Comparison of ENCODE assay signal across 25 cellular contexts in the genomic region with DNA sequence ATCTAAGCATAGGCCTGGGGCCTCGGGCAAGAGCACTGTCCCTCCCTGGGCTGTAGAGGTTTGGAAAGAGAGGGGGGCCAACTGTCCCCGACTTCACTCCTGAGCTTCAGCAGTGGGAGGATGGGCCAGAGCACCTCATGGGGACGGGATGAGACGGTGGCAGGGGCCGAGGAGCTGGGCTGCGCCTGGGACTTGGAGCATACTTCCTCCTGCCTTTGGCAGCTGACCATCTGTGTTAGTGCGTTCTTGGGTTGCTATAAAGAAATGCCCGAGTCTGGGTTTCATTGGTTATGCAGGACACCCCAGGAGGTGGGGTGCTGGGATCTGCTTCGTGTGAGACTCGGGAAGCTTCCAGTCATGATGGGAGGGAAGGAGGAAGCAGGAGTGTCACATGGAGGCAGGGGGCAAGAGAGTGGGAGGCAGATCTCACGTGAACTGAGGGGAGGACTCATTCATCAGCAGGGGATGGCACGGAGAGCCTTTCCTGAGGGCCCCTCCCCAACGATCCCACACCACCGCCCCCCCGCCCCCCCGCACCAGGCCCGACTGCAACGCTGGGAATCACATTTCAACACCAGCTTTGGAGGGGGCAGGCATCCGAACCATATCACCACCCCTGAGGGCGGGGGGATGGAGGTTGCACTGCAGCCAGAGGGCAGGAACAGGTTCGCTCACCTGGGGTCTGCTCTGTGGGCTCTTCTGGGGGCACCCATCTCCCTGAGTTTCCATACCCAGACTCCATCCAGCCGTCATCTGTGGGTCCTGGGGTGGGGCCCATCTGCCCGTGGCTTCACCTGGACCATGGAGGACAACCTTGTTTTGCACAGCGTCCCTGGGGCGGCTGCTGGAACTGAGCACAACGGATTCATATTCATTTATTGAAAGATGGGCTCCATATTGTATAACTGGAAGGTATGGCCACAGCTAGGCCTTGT. TPM values are rescaled to one million over a fixed set of nuclear protein-coding genes. Genes with fewer than 3 reads are reported as not detected.
DNase-seq lines count a peak whose midpoint lies in the region; FAIRE-seq and TF ChIP-seq lines count a peak whose summit lies in the region.
"Had no signal": no experiment of that assay in that cellular context is flagged by ENCODE, and none has a peak within 500 bp of the region (broad histone marks: within the 10 kb centered on the region; RNA-seq: fewer than 3 reads in every experiment).

No MANE protein-coding gene starts in this region.

- H3K4ac ChIP-seq in H1 (replicated peaks; ENCODE audit: insufficient read length, low read depth, low read length): no peak overlapping the region

- H4K5ac ChIP-seq in H1 (ENCODE audit: insufficient read length, low read depth, low read length): no peak overlapping the region

- 0 out of 2 replicates have a peak overlapping the region, but pooled peaks have one; percentile 39 for H2AK5ac ChIP-seq in H1 (ENCODE audit: low read depth, low read length)

- TF ChIP-seq CTCF in H1 (IDR thresholded peaks at IDR 0.05; ENCODE audit: control extremely low read depth in 1 of 3, insufficient read depth in 1 of 3, low read depth in 1 of 3, low read length in 3 of 3) (no peak), neural progenitor cell (IDR thresholded peaks at IDR 0.05) (no peak)

- H2AFZ ChIP-seq in H1 (ENCODE audit: low read length) (no peak overlapping the region), neural progenitor cell (replicated peaks) (no peak overlapping the region)

- POLR2A ChIA-PET in activated CD4-positive, alpha-beta memory T cell treated with anti-CD3 and anti-CD28 coated beads for 36 hours (lab: Charles Lee): no interaction called here
- POLR2A ChIA-PET in activated CD4-positive, alpha-beta memory T cell treated with anti-CD3 and anti-CD28 coated beads, Interleukin-2, amount 10 ng/mL, durations not matched to agents 7 days and 5 days (lab: Charles Lee): no interaction called here
- POLR2A ChIA-PET in H1 (lab: Charles Lee; ENCODE audit: partially characterized antibody): no interaction called here

- TF ChIP-seq EP300 in H1 (IDR thresholded peaks at IDR 0.05; ENCODE audit: borderline replicate concordance in 1 of 2, low read depth in 2 of 2, low read length in 2 of 2): no peak

- H3K27ac ChIP-seq in BLaER1: peak overlapping the region; percentile 53
- no peak overlapping the region for H3K27ac ChIP-seq in H1 (ENCODE audit: low read depth, low read length)
- no peak overlapping the region for H3K27ac ChIP-seq in neural progenitor cell
- H3K27ac ChIP-seq: A549, SJSA1, vagina had no signal

- H3K18ac ChIP-seq in H1 (ENCODE audit: extremely low read depth, low read length): no peak overlapping the region; the same call in 1 of the 2 replicates

- H3K27me3 ChIP-seq in BLaER1 (no peaks in the 10 kb centered on the region), H1 (replicated peaks in 1 of 4; ENCODE audit: control insufficient read depth in 3 of 4, extremely low read depth in 1 of 4, insufficient read depth in 3 of 4, low read length in 3 of 4) (no peaks in the 10 kb centered on the region; a peak in 1 of 7 replicates), neural progenitor cell (no peaks in the 10 kb centered on the region)
- H3K27me3 ChIP-seq: SJSA1, vagina had no signal

- H3K4me1 ChIP-seq in BLaER1 (peaks cover 78% of the 10 kb centered on the region), H1 (replicated peaks in 1 of 4; ENCODE audit: control insufficient read depth in 3 of 4, insufficient read depth in 4 of 4, low read length in 3 of 4) (peaks cover 0 to 29% (median 12%) of the 10 kb centered on the region in 4 experiments; a peak in 4 of 7 replicates), neural progenitor cell (peaks cover 34% of the 10 kb centered on the region)
- H3K4me1 ChIP-seq: SJSA1, vagina had no signal

- H3K36me3 ChIP-seq in BLaER1 (no peaks in the 10 kb centered on the region; the same call in 1 of the 2 replicates), H1 (ENCODE audit: control insufficient read depth in 2 of 4, insufficient read depth in 4 of 4, low read length in 3 of 4) (no peaks in the 10 kb centered on the region), neural progenitor cell (no peaks in the 10 kb centered on the region)
- H3K36me3 ChIP-seq: SJSA1, vagina had no signal

- H3K27ac Mint-ChIP-seq in activated CD4-positive, alpha-beta memory T cell treated with anti-CD3 and anti-CD28 coated beads for 36 hours: no peak overlapping the region
- no peak overlapping the region for H3K27ac Mint-ChIP-seq in activated CD4-positive, alpha-beta memory T cell treated with anti-CD3 and anti-CD28 coated beads, Interleukin-2, amount 10 ng/mL, durations not matched to agents 7 days and 5 days
- H3K27ac Mint-ChIP-seq in neural progenitor cell: peak overlapping the region; percentile 96
- no peak overlapping the region for H3K27ac Mint-ChIP-seq in T-helper 2 cell treated with Interferon-gamma antibody and Interleukin-4, amounts not matched to agents 5 μg/mL and 100 μg/mL, for 36 hours
- H3K27ac Mint-ChIP-seq: activated T-helper 2 cell treated with anti-CD3 and anti-CD28 coated beads, Interferon-gamma antibody, Interleukin-2, Interleukin-4, amounts not matched to agents 10 μg/mL and 5 μg/mL and 100 μg/mL, durations not matched to agents 14 hours and 24 hours and 36 hours; CD4-positive, alpha-beta memory T cell; IgD-negative memory B cell; stimulated activated naive B cell treated with anti-CD40 and anti-IgM and Interleukin-4, amounts not matched to agents 10 μg/mL and 1 μg/mL and 100 μg/mL, for 72 hours had no signal

- DNase-seq in activated CD4-positive, alpha-beta memory T cell treated with anti-CD3 and anti-CD28 coated beads for 36 hours: peak; percentile 3
- DNase-seq in activated CD4-positive, alpha-beta memory T cell treated with anti-CD3 and anti-CD28 coated beads, Interleukin-2, amount 10 ng/mL, durations not matched to agents 7 days and 5 days: no peak
- peak in 1 of 2 experiments; percentile 41 for DNase-seq in H1 (ENCODE audit: low read depth in 1 of 2, low spot score in 2 of 2)
- no peak for DNase-seq in neural progenitor cell (ENCODE audit: low spot score)
- DNase-seq in NCI-H1048 (lab: John Stamatoyannopoulos, UW): no peak
- DNase-seq in T-helper 2 cell treated with Interferon-gamma antibody and Interleukin-4, amounts not matched to agents 5 μg/mL and 100 μg/mL, for 36 hours (ENCODE audit: low spot score): no peak
- no peak for DNase-seq in putamen (ENCODE audit: low spot score)
- DNase-seq: activated CD4-positive, alpha-beta T cell treated with anti-CD3 and anti-CD28 coated beads, Interleukin-2, amount 50 U/mL, for 48 hours; CD4-positive, alpha-beta memory T cell; dermis blood vessel endothelial cell; DMS79 treated with DMSO at 0.1 percent for 48 hours; MV-4-11; NCI-H2081 treated with DMSO at 0.1 percent for 48 hours; NCI-H524 treated with DMSO at 0.1 percent for 48 hours; stimulated activated naive B cell treated with anti-CD40 and anti-IgM and Interleukin-4, amounts not matched to agents 10 μg/mL and 1 μg/mL and 100 μg/mL, for 72 hours had no signal

- no peak overlapping the region for H3K14ac ChIP-seq in H1 (ENCODE audit: insufficient read length)

- no peak for TF ChIP-seq POLR2A in H1 (IDR thresholded peaks at IDR 0.05; ENCODE audit: control extremely low read depth in 1 of 2, low read depth in 2 of 2, low read length in 2 of 2)

- H3K36me3 Mint-ChIP-seq in activated CD4-positive, alpha-beta memory T cell treated with anti-CD3 and anti-CD28 coated beads for 36 hours: no peaks in the 10 kb centered on the region
- H3K36me3 Mint-ChIP-seq in activated CD4-positive, alpha-beta memory T cell treated with anti-CD3 and anti-CD28 coated beads, Interleukin-2, amount 10 ng/mL, durations not matched to agents 7 days and 5 days (ENCODE audit: low read depth): no peaks in the 10 kb centered on the region
- no peaks in the 10 kb centered on the region for H3K36me3 Mint-ChIP-seq in neural progenitor cell
- H3K36me3 Mint-ChIP-seq in T-helper 2 cell treated with Interferon-gamma antibody and Interleukin-4, amounts not matched to agents 5 μg/mL and 100 μg/mL, for 36 hours (ENCODE audit: low read depth): no peaks in the 10 kb centered on the region
- H3K36me3 Mint-ChIP-seq: CD4-positive, alpha-beta memory T cell; IgD-negative memory B cell; stimulated activated naive B cell treated with anti-CD40 and anti-IgM and Interleukin-4, amounts not matched to agents 10 μg/mL and 1 μg/mL and 100 μg/mL, for 72 hours had no signal

- no peak overlapping the region for H3K23ac ChIP-seq in H1 (ENCODE audit: insufficient read length)

- no peaks in the 10 kb centered on the region for H3K9me3 Mint-ChIP-seq in activated CD4-positive, alpha-beta memory T cell treated with anti-CD3 and anti-CD28 coated beads for 36 hours
- no peaks in the 10 kb centered on the region for H3K9me3 Mint-ChIP-seq in activated CD4-positive, alpha-beta memory T cell treated with anti-CD3 and anti-CD28 coated beads, Interleukin-2, amount 10 ng/mL, durations not matched to agents 7 days and 5 days
- no peaks in the 10 kb centered on the region for H3K9me3 Mint-ChIP-seq in neural progenitor cell
- H3K9me3 Mint-ChIP-seq in T-helper 2 cell treated with Interferon-gamma antibody and Interleukin-4, amounts not matched to agents 5 μg/mL and 100 μg/mL, for 36 hours: no peaks in the 10 kb centered on the region
- H3K9me3 Mint-ChIP-seq: activated T-helper 2 cell treated with anti-CD3 and anti-CD28 coated beads, Interferon-gamma antibody, Interleukin-2, Interleukin-4, amounts not matched to agents 10 μg/mL and 5 μg/mL and 100 μg/mL, durations not matched to agents 14 hours and 24 hours and 36 hours; IgD-negative memory B cell; stimulated activated naive B cell treated with anti-CD40 and anti-IgM and Interleukin-4, amounts not matched to agents 10 μg/mL and 1 μg/mL and 100 μg/mL, for 72 hours had no signal

- peak overlapping the region; percentile 24; the same call in 1 of the 2 replicates for H3K9ac ChIP-seq in BLaER1
- no peak overlapping the region for H3K9ac ChIP-seq in H1 (replicated peaks in 1 of 4; ENCODE audit: extremely low read depth in 1 of 4, low read depth in 3 of 4, low read length in 3 of 4)
- no peak overlapping the region for H3K9ac ChIP-seq in neural progenitor cell

- H3K27me3 Mint-ChIP-seq in activated CD4-positive, alpha-beta memory T cell treated with anti-CD3 and anti-CD28 coated beads for 36 hours: peaks cover 1% of the 10 kb centered on the region
- no peaks in the 10 kb centered on the region for H3K27me3 Mint-ChIP-seq in activated CD4-positive, alpha-beta memory T cell treated with anti-CD3 and anti-CD28 coated beads, Interleukin-2, amount 10 ng/mL, durations not matched to agents 7 days and 5 days
- peaks cover 4% of the 10 kb centered on the region for H3K27me3 Mint-ChIP-seq in neural progenitor cell (ENCODE audit: insufficient read depth, low read depth)
- no peaks in the 10 kb centered on the region for H3K27me3 Mint-ChIP-seq in T-helper 2 cell treated with Interferon-gamma antibody and Interleukin-4, amounts not matched to agents 5 μg/mL and 100 μg/mL, for 36 hours (ENCODE audit: low read depth)
- H3K27me3 Mint-ChIP-seq: stimulated activated naive B cell treated with anti-CD40 and anti-IgM and Interleukin-4, amounts not matched to agents 10 μg/mL and 1 μg/mL and 100 μg/mL, for 72 hours had no signal

- H2BK5ac ChIP-seq in H1 (ENCODE audit: low read depth, low read length): no peak overlapping the region; the same call in 1 of the 2 replicates

- H3K23me2 ChIP-seq in H1 (ENCODE audit: low read depth, low read length): no peaks in the 10 kb centered on the region

- WGBS in H1 (ENCODE audit: extremely low coverage in 1 of 2, insufficient coverage in 1 of 2, insufficient read length in 1 of 2, insufficient replicate concordance in 2 of 2, low coverage in 1 of 2, low lambda C conversion rate in 2 of 2, missing lambda C conversion rate in 1 of 2), 2 experiments: 81% methylated on average over 18 of the region's 26 CpGs; no CpG with 5 or more reads in 1 of the 2 experiments

- H3F3A ChIP-seq in neural progenitor cell (ENCODE audit: low read depth): no peaks in the 10 kb centered on the region

- no peaks in the 10 kb centered on the region for H3K79me1 ChIP-seq in H1 (ENCODE audit: low read depth, low read length)

- no peak for TF ChIP-seq RAD21 in H1 (IDR thresholded peaks at IDR 0.05 in 1 of 2, conservative IDR thresholded peaks at IDR 0.05 in 1 of 2; ENCODE audit: low read depth in 2 of 2, low read length in 2 of 2)

- no peak overlapping the region for H3K4me3 Mint-ChIP-seq in activated CD4-positive, alpha-beta memory T cell treated with anti-CD3 and anti-CD28 coated beads for 36 hours
- H3K4me3 Mint-ChIP-seq in activated CD4-positive, alpha-beta memory T cell treated with anti-CD3 and anti-CD28 coated beads, Interleukin-2, amount 10 ng/mL, durations not matched to agents 7 days and 5 days: no peak overlapping the region
- no peak overlapping the region for H3K4me3 Mint-ChIP-seq in neural progenitor cell
- H3K4me3 Mint-ChIP-seq in T-helper 2 cell treated with Interferon-gamma antibody and Interleukin-4, amounts not matched to agents 5 μg/mL and 100 μg/mL, for 36 hours: no peak overlapping the region
- H3K4me3 Mint-ChIP-seq: CD4-positive, alpha-beta memory T cell; IgD-negative memory B cell; stimulated activated naive B cell treated with anti-CD40 and anti-IgM and Interleukin-4, amounts not matched to agents 10 μg/mL and 1 μg/mL and 100 μg/mL, for 72 hours had no signal

- H4K8ac ChIP-seq in H1 (ENCODE audit: extremely low read depth, insufficient read depth, low read length): peak overlapping the region; percentile 59; the same call in 1 of the 2 replicates

- no peak overlapping the region for H2BK20ac ChIP-seq in H1 (ENCODE audit: low read length)

- no peak for FAIRE-seq in H1 (lab: Jason Lieb, UNC)
- FAIRE-seq: A549, astrocyte, GM19239 had no signal

- peaks cover 67% of the 10 kb centered on the region; the same call in 1 of the 2 replicates for H4K20me1 ChIP-seq in BLaER1
- peaks cover 0 to under 1% of the 10 kb centered on the region in 2 experiments for H4K20me1 ChIP-seq in H1 (replicated peaks in 1 of 2; ENCODE audit: control insufficient read depth in 1 of 2, insufficient read depth in 2 of 2, low read length in 2 of 2)
- peaks cover 15% of the 10 kb centered on the region for H4K20me1 ChIP-seq in neural progenitor cell (ENCODE audit: low read depth)

- H3K56ac ChIP-seq in H1 (replicated peaks; ENCODE audit: insufficient read length, low read depth, low read length): no peak overlapping the region

- peak overlapping the region; percentile 75; the same call in 1 of the 2 replicates for H2BK12ac ChIP-seq in H1 (ENCODE audit: low read depth, low read length)

- intact Hi-C loops in activated CD4-positive, alpha-beta memory T cell treated with anti-CD3 and anti-CD28 coated beads for 36 hours (cut with micrococcal nuclease): no loop called here

- no peaks in the 10 kb centered on the region for H3K4me1 Mint-ChIP-seq in activated CD4-positive, alpha-beta memory T cell treated with anti-CD3 and anti-CD28 coated beads for 36 hours (ENCODE audit: low read depth)
- H3K4me1 Mint-ChIP-seq in activated CD4-positive, alpha-beta memory T cell treated with anti-CD3 and anti-CD28 coated beads, Interleukin-2, amount 10 ng/mL, durations not matched to agents 7 days and 5 days: no peaks in the 10 kb centered on the region
- peaks cover 35% of the 10 kb centered on the region for H3K4me1 Mint-ChIP-seq in neural progenitor cell
- H3K4me1 Mint-ChIP-seq in T-helper 2 cell treated with Interferon-gamma antibody and Interleukin-4, amounts not matched to agents 5 μg/mL and 100 μg/mL, for 36 hours (ENCODE audit: low read depth): no peaks in the 10 kb centered on the region
- H3K4me1 Mint-ChIP-seq: CD4-positive, alpha-beta memory T cell; IgD-negative memory B cell; stimulated activated naive B cell treated with anti-CD40 and anti-IgM and Interleukin-4, amounts not matched to agents 10 μg/mL and 1 μg/mL and 100 μg/mL, for 72 hours had no signal

- H3K4me2 ChIP-seq in BLaER1: peak overlapping the region; percentile 67
- H3K4me2 ChIP-seq in H1 (ENCODE audit: insufficient read depth in 1 of 2, low read depth in 2 of 2, low read length in 2 of 2): no peak overlapping the region
- H3K4me2 ChIP-seq in neural progenitor cell: peak overlapping the region; percentile 20
- H3K4me2 ChIP-seq: A549 had no signal

- no peaks in the 10 kb centered on the region for H3K9me3 ChIP-seq in BLaER1
- no peaks in the 10 kb centered on the region for H3K9me3 ChIP-seq in H1 (ENCODE audit: insufficient read depth in 2 of 2, low read depth in 1 of 2, low read length in 1 of 2)
- H3K9me3 ChIP-seq in neural progenitor cell (ENCODE audit: low read depth): no peaks in the 10 kb centered on the region
- H3K9me3 ChIP-seq: A549, SJSA1, vagina had no signal

- no peak overlapping the region for H4K91ac ChIP-seq in H1 (replicated peaks; ENCODE audit: insufficient read length, low read length)

- CTCF ChIA-PET in activated CD4-positive, alpha-beta memory T cell treated with anti-CD3 and anti-CD28 coated beads for 36 hours (lab: Charles Lee): no interaction called here
- CTCF ChIA-PET in activated CD4-positive, alpha-beta memory T cell treated with anti-CD3 and anti-CD28 coated beads, Interleukin-2, amount 10 ng/mL, durations not matched to agents 7 days and 5 days (lab: Charles Lee): no interaction called here
- CTCF ChIA-PET in H1 (lab: Charles Lee; ENCODE audit: partially characterized antibody): interaction anchor here (1.5 kb wide), 1 partner anchor 292 kb away, joined by 3 read pairs; no protein-coding TSS in a partner anchor

- peak overlapping the region; percentile 40; the same call in 1 of the 2 replicates for H2BK15ac ChIP-seq in H1 (ENCODE audit: low read length)

- H2BK120ac ChIP-seq in H1 (replicated peaks; ENCODE audit: low read depth, low read length): no peak overlapping the region

- H3K79me2 ChIP-seq in H1 (ENCODE audit: control insufficient read depth in 1 of 2, insufficient read depth in 2 of 2, low read length in 2 of 2) (no peaks in the 10 kb centered on the region), neural progenitor cell (ENCODE audit: low read depth) (no peaks in the 10 kb centered on the region)

- no peak overlapping the region for H3K4me3 ChIP-seq in BLaER1
- no peak overlapping the region for H3K4me3 ChIP-seq in H1 (ENCODE audit: extremely low read depth in 1 of 4, insufficient read depth in 2 of 4, low read depth in 3 of 4, low read length in 4 of 4)
- H3K4me3 ChIP-seq in neural progenitor cell: no peak overlapping the region
- H3K4me3 ChIP-seq: A549, SJSA1, vagina had no signal

RNA-seq across cellular contexts. Expression of a gene that starts 7.1 kb away (rescaled TPM):
- not detected for total RNA-seq in activated CD4-positive, alpha-beta memory T cell treated with anti-CD3 and anti-CD28 coated beads for 36 hours
- total RNA-seq in activated CD4-positive, alpha-beta memory T cell treated with anti-CD3 and anti-CD28 coated beads, Interleukin-2, amount 10 ng/mL, durations not matched to agents 7 days and 5 days: not detected
- not detected in 2 replicates for total RNA-seq in H1 (2021; fragmentation: NEBNext Ultra II Directional; extraction: Animal tissue kit (Norgen Biotek cat#: 25700))
- 0.03 TPM in 2 replicates for polyA plus RNA-seq in H1 (2011; rRNA removed)
- 0.03 TPM for polyA plus RNA-seq in H1 (2011; cell fraction: cytosol; rRNA removed)
- 0.09 TPM for polyA plus RNA-seq in H1 (2011; cell fraction: nucleus; rRNA removed)
- 0.03 TPM in 1 of 4 replicates, not detected in the others for polyA plus RNA-seq in H1 (2012, experiment 1 of 2)
- not detected for polyA plus RNA-seq in H1 (2012, experiment 2 of 2)
- 0.02 TPM for polyA plus RNA-seq in H1 (2013, experiment 1 of 2)
- polyA plus RNA-seq in H1 (2013, experiment 2 of 2): 0.04 TPM
- polyA minus RNA-seq in H1 (2011; rRNA and poly(A)+ RNA removed): 0.07 TPM in 1 of 2 replicates, not detected in the other
- polyA minus RNA-seq in H1 (2011; cell fraction: cytosol; rRNA and poly(A)+ RNA removed): not detected
- not detected for polyA minus RNA-seq in H1 (2011; cell fraction: nucleus; rRNA and poly(A)+ RNA removed)
- 0.06 TPM in 1 of 2 replicates, not detected in the other for total RNA-seq in neural progenitor cell (ENCODE audit: low replicate concordance)
- total RNA-seq: activated T-helper 2 cell treated with anti-CD3 and anti-CD28 coated beads, Interferon-gamma antibody, Interleukin-2, Interleukin-4, amounts not matched to agents 10 μg/mL and 5 μg/mL and 100 μg/mL, durations not matched to agents 14 hours and 24 hours and 36 hours; astrocyte; CD4-positive, alpha-beta memory T cell; dermis blood vessel endothelial cell; esophagus mucosa; glomerular endothelial cell; SJSA1; vagina had no signal
- polyA plus RNA-seq: CD4-positive, alpha-beta memory T cell; IgD-negative memory B cell had no signal

Comparison
In these comparisons a context has a peak if more than half of its experiments do, and no peak if none do; other contexts are left out.
1. H3K4me2 ChIP-seq: peak in BLaER1 (single experiment) and neural progenitor cell (single experiment); none in H1 (0 of 2).